In genomic region chr9:81833563-81834345, GRCh38 we compare ENCODE assay signal across 16 cellular contexts.
DNase-seq lines count a peak whose midpoint lies in the region; ATAC-seq and TF ChIP-seq lines count a peak whose summit lies in the region.
"Had no signal": no experiment of that assay in that cellular context is flagged by ENCODE, and none has a peak within 500 bp of the region (broad histone marks: within the 10 kb centered on the region; RNA-seq: fewer than 3 reads in every experiment).

No MANE protein-coding gene starts in this region.

- TF ChIP-seq CTCF in fibroblast of the aortic adventitia (IDR thresholded peaks at IDR 0.05; ENCODE audit: insufficient read depth, low read length) = no peak
- no peak for TF ChIP-seq CTCF in neural progenitor cell (IDR thresholded peaks at IDR 0.05)

- no peaks in the 10 kb centered on the region for H3K27me3 ChIP-seq in neural progenitor cell
- H3K27me3 ChIP-seq: SJCRH30 had no signal

- H3K9me3 ChIP-seq in neural progenitor cell (ENCODE audit: low read depth) = no peaks in the 10 kb centered on the region
- H3K9me3 ChIP-seq: SJCRH30 had no signal

- H3K9me3 Mint-ChIP-seq in neural progenitor cell = peaks cover 2% of the 10 kb centered on the region
- peaks cover 0 to 6% of the 10 kb centered on the region in 2 donors for H3K9me3 Mint-ChIP-seq in activated naive CD4-positive, alpha-beta T cell treated with anti-CD3 and anti-CD28 coated beads, Interleukin-2, amount 50 U/mL, for 72 hours

- peaks cover 9% of the 10 kb centered on the region for H3K27me3 Mint-ChIP-seq in neural progenitor cell (ENCODE audit: insufficient read depth, low read depth)
- H3K27me3 Mint-ChIP-seq: activated naive CD8-positive, alpha-beta T cell had no signal

- H3K27ac ChIP-seq in neural progenitor cell = no peak overlapping the region
- H3K27ac ChIP-seq: parathyroid adenoma had no signal

- H3K4me3 ChIP-seq in fibroblast of the aortic adventitia (ENCODE audit: low read depth, low read length) (no peak overlapping the region), neural progenitor cell (no peak overlapping the region)
- H3K4me3 ChIP-seq: SJCRH30 had no signal

- no peaks in the 10 kb centered on the region for H3K36me3 Mint-ChIP-seq in neural progenitor cell
- H3K36me3 Mint-ChIP-seq in activated naive CD4-positive, alpha-beta T cell treated with anti-CD3 and anti-CD28 coated beads, Interleukin-2, amount 50 U/mL, for 72 hours = peaks cover 0 to 7% of the 10 kb centered on the region in 2 donors
- H3K36me3 Mint-ChIP-seq: activated naive CD8-positive, alpha-beta T cell had no signal

- no peak overlapping the region for H2AFZ ChIP-seq in neural progenitor cell (replicated peaks)
- H2AFZ ChIP-seq: parathyroid adenoma had no signal

- no peaks in the 10 kb centered on the region for H3K79me2 ChIP-seq in neural progenitor cell (ENCODE audit: low read depth)
- H3K79me2 ChIP-seq: parathyroid adenoma had no signal

- H3K4me1 ChIP-seq in neural progenitor cell = peaks cover 5% of the 10 kb centered on the region
- H3K4me1 ChIP-seq: parathyroid adenoma had no signal

- DNase-seq in COLO829 (ENCODE audit: low spot score) = peak; percentile 51
- peak; percentile 41 for DNase-seq in SK-MEL-5 (ENCODE audit: low read depth, low spot score)
- peak; percentile 47 for DNase-seq in fibroblast of the aortic adventitia (ENCODE audit: low read depth)
- no peak for DNase-seq in neural progenitor cell (ENCODE audit: low spot score)
- DNase-seq in cerebellar nuclear complex (lab: John Stamatoyannopoulos, UW) = no peak
- no peak for DNase-seq in NCI-H226
- DNase-seq in activated naive CD4-positive, alpha-beta T cell treated with anti-CD3 and anti-CD28 coated beads, Interleukin-2, amount 50 U/mL, for 72 hours (ENCODE audit: low spot score in 2 of 2) = no peak
- DNase-seq: caudate nucleus, hippocampal formation, Karpas-422, left cardiac atrium, NCI-H1417 treated with DMSO at 0.1 percent for 48 hours, SJCRH30 had no signal

- ATAC-seq in GM21360 (IDR thresholded peaks at IDR 0.05; ENCODE audit: unreplicated experiment) = no peak
- no peak for ATAC-seq in activated naive CD4-positive, alpha-beta T cell treated with anti-CD3 and anti-CD28 coated beads, Interleukin-2, amount 50 U/mL, for 72 hours
- ATAC-seq: left cardiac atrium had no signal

- no peaks in the 10 kb centered on the region for H3F3A ChIP-seq in neural progenitor cell (ENCODE audit: low read depth)

- H3K27ac Mint-ChIP-seq in neural progenitor cell = peak overlapping the region; percentile 17
- no peak overlapping the region for H3K27ac Mint-ChIP-seq in activated naive CD4-positive, alpha-beta T cell treated with anti-CD3 and anti-CD28 coated beads, Interleukin-2, amount 50 U/mL, for 72 hours
- H3K27ac Mint-ChIP-seq: activated naive CD8-positive, alpha-beta T cell had no signal

- in situ Hi-C loops in SK-MEL-5 (cut with HindIII; ENCODE audit: low pct_unique_long_range_greater_than_20kb, low sequenced_read_pairs) = no loop called here

- no peak overlapping the region for H3K4me3 Mint-ChIP-seq in neural progenitor cell
- H3K4me3 Mint-ChIP-seq: activated naive CD8-positive, alpha-beta T cell had no signal

- H3K9ac ChIP-seq in neural progenitor cell = no peak overlapping the region
- H3K9ac ChIP-seq: parathyroid adenoma had no signal

- no peak overlapping the region for H3K4me2 ChIP-seq in neural progenitor cell

- no peaks in the 10 kb centered on the region for H3K36me3 ChIP-seq in neural progenitor cell
- H3K36me3 ChIP-seq: SJCRH30 had no signal

- H3K4me1 Mint-ChIP-seq in neural progenitor cell = peaks cover 12% of the 10 kb centered on the region

- H4K20me1 ChIP-seq in neural progenitor cell (ENCODE audit: low read depth) = no peaks in the 10 kb centered on the region

Comparison
In these comparisons a context has a peak if more than half of its experiments do, and no peak if none do; other contexts are left out.
1. DNase-seq: peak in COLO829 (single experiment), SK-MEL-5 (single experiment) and fibroblast of the aortic adventitia (single experiment); none in neural progenitor cell (single experiment), cerebellar nuclear complex (0 of 2), NCI-H226 (single experiment) and activated naive CD4-positive, alpha-beta T cell treated with anti-CD3 and anti-CD28 coated beads, Interleukin-2, amount 50 U/mL, for 72 hours (0 of 2).